ENCODE assay signal across 30 cellular contexts in the genomic region with DNA sequence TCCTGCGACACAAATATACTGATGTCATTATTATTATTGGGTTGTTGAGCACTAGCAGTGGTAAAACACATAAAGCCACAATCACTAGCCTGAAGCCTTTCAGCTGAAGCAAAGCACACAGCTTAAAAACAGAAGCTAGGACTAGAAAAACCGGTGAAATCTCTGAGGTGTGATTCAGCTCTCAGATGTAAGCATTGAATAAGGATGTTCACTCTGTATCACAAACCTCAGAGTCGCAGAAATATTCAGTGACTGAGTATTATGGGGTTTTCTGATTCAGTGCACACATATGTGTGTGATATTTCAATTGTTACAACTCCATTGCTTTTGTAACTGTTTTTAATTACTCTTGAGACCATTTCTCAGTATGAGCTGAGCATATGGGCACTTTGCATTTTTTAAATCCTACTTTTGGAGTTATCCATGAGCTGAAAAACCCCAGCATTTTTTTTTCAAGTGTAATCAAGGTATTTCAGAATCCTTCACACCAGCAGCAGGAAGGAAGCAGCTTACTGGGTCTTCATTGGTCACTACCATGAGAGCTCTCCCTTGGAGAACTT.
"Had no signal": no experiment of that assay in that cellular context is flagged by ENCODE, and none has a peak within 500 bp of the region (broad histone marks: within the 10 kb centered on the region; RNA-seq: fewer than 3 reads in every experiment).

No MANE protein-coding gene starts in this region.

- H3K27ac ChIP-seq: esophagus squamous epithelium, gastrocnemius medialis, hepatocyte, neural progenitor cell, stomach, thyroid gland, upper lobe of left lung, vagina had no signal

- H3K9me3 Mint-ChIP-seq: neural progenitor cell had no signal

- DNase-seq: activated CD4-positive, alpha-beta T cell treated with anti-CD3 and anti-CD28 coated beads for 4 hours; activated CD4-positive, alpha-beta T cell treated with anti-CD3 and anti-CD28 coated beads, Interleukin-2, amount 50 U/mL, for 48 hours; activated CD4-positive, CD25-positive, alpha-beta regulatory T cell; activated CD8-positive, alpha-beta memory T cell treated with anti-CD3 and anti-CD28 coated beads for 24 hours; activated gamma-delta T cell; activated naive CD4-positive, alpha-beta T cell treated with anti-CD3 and anti-CD28 coated beads, Interleukin-2, amount 10 ng/mL, durations not matched to agents 7 days and 5 days; amniotic stem cell; endodermal cell; esophagus squamous epithelium; gastrocnemius medialis; islet precursor cell; left colon; naive thymus-derived CD8-positive, alpha-beta T cell; occipital lobe; posterior cingulate gyrus; right cardiac atrium; stimulated activated CD4-positive, alpha-beta T cell treated with anti-CD3 and anti-CD28 coated beads, Interleukin-15, amount 100 ng/mL, for 24 hours; stimulated activated CD4-positive, alpha-beta T cell treated with anti-CD3 and anti-CD28 coated beads, Interleukin-2, amount 100 ng/mL, for 24 hours; stimulated activated naive B cell treated with anti-CD40 and anti-IgM and Interleukin-4, amounts not matched to agents 10 μg/mL and 1 μg/mL and 100 μg/mL, for 72 hours; stomach; T-helper 1 cell; thyroid gland; upper lobe of left lung had no signal

- H3K27me3 ChIP-seq: esophagus squamous epithelium, gastrocnemius medialis, hepatocyte, neural progenitor cell, stomach, thyroid gland, upper lobe of left lung, vagina had no signal

- H3K27ac Mint-ChIP-seq: activated naive CD4-positive, alpha-beta T cell treated with anti-CD3 and anti-CD28 coated beads, Interleukin-2, amount 10 ng/mL, durations not matched to agents 7 days and 5 days; dendritic cell treated with granulocyte-macrophage colony-stimulating factor and Interleukin-4, amounts not matched to agents 40 ng/mL and 50 ng/mL, for 4 days; endodermal cell; memory B cell; naive thymus-derived CD8-positive, alpha-beta T cell; neural progenitor cell; stimulated activated naive B cell treated with anti-CD40 and anti-IgM and Interleukin-4, amounts not matched to agents 10 μg/mL and 1 μg/mL and 100 μg/mL, for 72 hours; T-helper 2 cell treated with Interferon-gamma antibody and Interleukin-4, amounts not matched to agents 5 μg/mL and 100 μg/mL, for 36 hours had no signal

- H3K27me3 Mint-ChIP-seq: activated naive CD4-positive, alpha-beta T cell treated with anti-CD3 and anti-CD28 coated beads, Interleukin-2, amount 10 ng/mL, durations not matched to agents 7 days and 5 days; central memory CD8-positive, alpha-beta T cell; dendritic cell treated with granulocyte-macrophage colony-stimulating factor and Interleukin-4, amounts not matched to agents 40 ng/mL and 50 ng/mL, for 4 days; memory B cell; stimulated activated naive B cell treated with anti-CD40 and anti-IgM and Interleukin-4, amounts not matched to agents 10 μg/mL and 1 μg/mL and 100 μg/mL, for 72 hours had no signal

- H3K4me1 Mint-ChIP-seq: activated naive CD4-positive, alpha-beta T cell treated with anti-CD3 and anti-CD28 coated beads, Interleukin-2, amount 10 ng/mL, durations not matched to agents 7 days and 5 days; central memory CD8-positive, alpha-beta T cell; memory B cell; naive thymus-derived CD8-positive, alpha-beta T cell; neural progenitor cell; stimulated activated naive B cell treated with anti-CD40 and anti-IgM and Interleukin-4, amounts not matched to agents 10 μg/mL and 1 μg/mL and 100 μg/mL, for 72 hours had no signal

- ATAC-seq: gastrocnemius medialis; left colon; naive thymus-derived CD8-positive, alpha-beta T cell; right cardiac atrium; stimulated activated naive B cell treated with anti-CD40 and anti-IgM and Interleukin-4, amounts not matched to agents 10 μg/mL and 1 μg/mL and 100 μg/mL, for 72 hours had no signal

- H3K36me3 Mint-ChIP-seq: activated naive CD4-positive, alpha-beta T cell treated with anti-CD3 and anti-CD28 coated beads, Interleukin-2, amount 10 ng/mL, durations not matched to agents 7 days and 5 days; memory B cell; naive thymus-derived CD8-positive, alpha-beta T cell; neural progenitor cell; stimulated activated naive B cell treated with anti-CD40 and anti-IgM and Interleukin-4, amounts not matched to agents 10 μg/mL and 1 μg/mL and 100 μg/mL, for 72 hours had no signal

- H3K36me3 ChIP-seq: esophagus squamous epithelium, gastrocnemius medialis, neural progenitor cell, stomach, thyroid gland, upper lobe of left lung, vagina had no signal

- H3K4me3 Mint-ChIP-seq: activated naive CD4-positive, alpha-beta T cell treated with anti-CD3 and anti-CD28 coated beads, Interleukin-2, amount 10 ng/mL, durations not matched to agents 7 days and 5 days; central memory CD8-positive, alpha-beta T cell; dendritic cell treated with granulocyte-macrophage colony-stimulating factor and Interleukin-4, amounts not matched to agents 40 ng/mL and 50 ng/mL, for 4 days; endodermal cell; memory B cell; naive thymus-derived CD8-positive, alpha-beta T cell; neural progenitor cell; stimulated activated naive B cell treated with anti-CD40 and anti-IgM and Interleukin-4, amounts not matched to agents 10 μg/mL and 1 μg/mL and 100 μg/mL, for 72 hours; T-helper 2 cell treated with Interferon-gamma antibody and Interleukin-4, amounts not matched to agents 5 μg/mL and 100 μg/mL, for 36 hours had no signal

- H3K4me1 ChIP-seq: esophagus squamous epithelium, gastrocnemius medialis, stomach, thyroid gland, upper lobe of left lung, vagina had no signal

- H3K9me3 ChIP-seq: esophagus squamous epithelium, gastrocnemius medialis, thyroid gland, upper lobe of left lung, vagina had no signal

- H3K4me3 ChIP-seq: esophagus squamous epithelium, gastrocnemius medialis, hepatocyte, neural progenitor cell, stomach, thyroid gland, upper lobe of left lung, vagina had no signal
